In the genomic region with DNA sequence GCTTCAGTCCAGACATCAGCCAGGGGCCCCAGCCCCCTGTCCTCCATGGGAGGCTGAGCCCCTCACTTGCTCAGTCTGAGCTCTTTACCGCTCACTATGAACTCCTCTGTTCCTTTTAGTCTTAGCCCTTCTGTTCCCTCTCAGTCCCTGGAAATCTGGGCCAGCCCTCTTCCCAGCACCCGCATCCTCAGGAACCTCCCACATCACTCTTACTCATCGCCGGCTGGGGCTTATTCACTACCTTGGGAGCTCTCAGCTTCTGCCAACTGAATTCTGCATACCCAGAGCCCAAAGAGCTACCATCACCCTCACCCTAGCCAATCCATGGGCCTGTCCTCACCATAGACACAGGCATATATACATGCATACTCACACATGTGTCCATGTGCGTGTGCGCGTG, we compare ENCODE assay signal across 16 cellular contexts. TPM values are rescaled to one million over a fixed set of nuclear protein-coding genes. Genes with fewer than 3 reads are reported as not detected.
A peak's percentile ranks its signal among the peaks of the same experiment; 100 is the strongest.
DNase-seq lines count a peak whose midpoint lies in the region; ATAC-seq and TF ChIP-seq lines count a peak whose summit lies in the region.
"Had no signal": no experiment of that assay in that cellular context is flagged by ENCODE, and none has a peak within 500 bp of the region (broad histone marks: within the 10 kb centered on the region; RNA-seq: fewer than 3 reads in every experiment).

No MANE protein-coding gene starts in this region.

- H3K4me1 ChIP-seq in breast epithelium = no peaks in the 10 kb centered on the region
- peaks cover 5 to 12% (median 10%) of the 10 kb centered on the region in 4 donors for H3K4me1 ChIP-seq in esophagus muscularis mucosa
- H3K4me1 ChIP-seq: Caco-2 had no signal

- H3K9me3 ChIP-seq in breast epithelium (no peaks in the 10 kb centered on the region), esophagus muscularis mucosa (no peaks in the 10 kb centered on the region)
- H3K9me3 ChIP-seq: Caco-2, suprapubic skin had no signal

- TF ChIP-seq CTCF in MCF 10A (IDR thresholded peaks at IDR 0.05; ENCODE audit: unreplicated experiment) (no peak), breast epithelium (IDR thresholded peaks at IDR 0.05) (no peak), esophagus muscularis mucosa (IDR thresholded peaks at IDR 0.05) (no peak)

- no peak overlapping the region for H3K4me3 Mint-ChIP-seq in MCF 10A (ENCODE audit: unreplicated experiment)
- H3K4me3 Mint-ChIP-seq: neural crest cell, WTC11 had no signal

- POLR2A ChIA-PET in MCF 10A (lab: Yijun Ruan, JAX) = interaction anchor here (1.2 to 1.4 kb wide), 2 partner anchors 11 to 64 kb away, joined by 4 to 8 read pairs; a partner anchor contains a TSS

- intact Hi-C loops in MCF 10A (cut with micrococcal nuclease) = no loop called here
- intact Hi-C loops in breast epithelium (cut with DNase I; ENCODE audit: low total_unique reads) = no loop called here
- intact Hi-C loops in head of caudate nucleus (cut with DNase I) = no loop called here
- intact Hi-C loops in esophagus muscularis mucosa (cut with DNase I) = no loop called here

- H3K27me3 ChIP-seq in breast epithelium = peaks cover 6 to 40% of the 10 kb centered on the region in 2 donors
- H3K27me3 ChIP-seq in esophagus muscularis mucosa = peaks cover 0 to 37% (median 11%) of the 10 kb centered on the region in 4 donors

- no peak for TF ChIP-seq EP300 in esophagus muscularis mucosa (IDR thresholded peaks at IDR 0.05)

- TF ChIP-seq POLR2A in breast epithelium (IDR thresholded peaks at IDR 0.05) (no peak), esophagus muscularis mucosa (IDR thresholded peaks at IDR 0.05; ENCODE audit: low read depth) (no peak)

- H3K9me3 Mint-ChIP-seq in MCF 10A (ENCODE audit: unreplicated experiment) = no peaks in the 10 kb centered on the region

- peaks cover 50% of the 10 kb centered on the region for H3K27me3 Mint-ChIP-seq in MCF 10A (ENCODE audit: insufficient read depth, unreplicated experiment)

- BruUV-seq in MCF 10A (replicated peaks; lab: Mats Ljungman, UMichigan) = no TSS peak

- WGBS in esophagus muscularis mucosa = 81% methylated on average over 7 of the region's 7 CpGs

- DNase-seq in MCF 10A (ENCODE audit: unreplicated experiment) (peak; percentile 77), breast epithelium (ENCODE audit: low spot score in 2 of 2) (no peak), amniotic epithelial cell (ENCODE audit: low read depth) (peak; percentile 73), head of caudate nucleus (peak in 38 of 42 donors; percentile 19 to 89 (median 59)), dedifferentiated amniotic fluid mesenchymal stem cell (ENCODE audit: extremely low spot score) (no peak), esophagus muscularis mucosa (ENCODE audit: extremely low spot score) (no peak)
- DNase-seq in activated CD8-positive, alpha-beta memory T cell treated with anti-CD3 and anti-CD28 coated beads, Interleukin-2, amount 50 U/mL, for 48 hours = no peak
- DNase-seq: Caco-2, Kasumi-1, NCI-H2029 treated with DMSO at 0.1 percent for 48 hours had no signal

- CTCF ChIA-PET in MCF 10A (lab: Yijun Ruan, JAX) = interaction anchor here (0.6 to 7.7 kb wide), 7 partner anchors 8 to 183 kb away, joined by 3 to 68 read pairs (median 8); no protein-coding TSS in a partner anchor

- H3K36me3 ChIP-seq in breast epithelium (no peaks in the 10 kb centered on the region), esophagus muscularis mucosa (no peaks in the 10 kb centered on the region)
- H3K36me3 ChIP-seq: suprapubic skin had no signal

- no peak overlapping the region for H3K4me3 ChIP-seq in breast epithelium
- no peak overlapping the region for H3K4me3 ChIP-seq in esophagus muscularis mucosa
- H3K4me3 ChIP-seq: suprapubic skin had no signal

- no peaks in the 10 kb centered on the region for H3K36me3 Mint-ChIP-seq in MCF 10A (ENCODE audit: insufficient read depth, unreplicated experiment)
- H3K36me3 Mint-ChIP-seq: WTC11 had no signal

- H3K27ac ChIP-seq in breast epithelium (no peak overlapping the region), esophagus muscularis mucosa (replicated peaks in 1 of 4) (no peak overlapping the region)
- H3K27ac ChIP-seq: suprapubic skin had no signal

- no peak for ATAC-seq in GM18519 (IDR thresholded peaks at IDR 0.05; ENCODE audit: low FRiP score, unreplicated experiment)
- ATAC-seq: WTC11 had no signal

- H3K4me1 Mint-ChIP-seq in MCF 10A (ENCODE audit: insufficient read depth, unreplicated experiment) = peaks cover 18% of the 10 kb centered on the region

- no peak overlapping the region for H3K27ac Mint-ChIP-seq in MCF 10A (ENCODE audit: low read depth, unreplicated experiment)
- H3K27ac Mint-ChIP-seq: WTC11 had no signal

RNA-seq across cellular contexts. Expression of a gene that starts 11.5 kb away (rescaled TPM):
- total RNA-seq in MCF 10A (2022) (not detected in 2 replicates), breast epithelium (not detected), esophagus muscularis mucosa (not detected)
- total RNA-seq: Caco-2, liver, neural crest cell, skeletal muscle tissue, suprapubic skin, WTC11 had no signal

RNA-seq across cellular contexts. Expression of a gene that starts 50.3 kb away (rescaled TPM):
- not detected in 2 replicates for total RNA-seq in MCF 10A (2022)
- not detected for total RNA-seq in breast epithelium
- total RNA-seq in esophagus muscularis mucosa = not detected
- total RNA-seq: liver, neural crest cell, skeletal muscle tissue had no signal

Comparison
In these comparisons a context has a peak if more than half of its experiments do, and no peak if none do; other contexts are left out.
1. DNase-seq: peak in MCF 10A (single experiment), amniotic epithelial cell (single experiment) and head of caudate nucleus (38 of 42); none in breast epithelium (0 of 2), dedifferentiated amniotic fluid mesenchymal stem cell (single experiment), esophagus muscularis mucosa (single experiment) and activated CD8-positive, alpha-beta memory T cell treated with anti-CD3 and anti-CD28 coated beads, Interleukin-2, amount 50 U/mL, for 48 hours (single experiment).